10 cellular contexts compared by ENCODE assay signal in genomic region chr11:93717501-93717900, GRCh38. TPM values are rescaled to one million over a fixed set of nuclear protein-coding genes. Genes with fewer than 3 reads are reported as not detected.
DNase-seq lines count a peak whose midpoint lies in the region; ATAC-seq, FAIRE-seq and TF ChIP-seq lines count a peak whose summit lies in the region.
"Had no signal": no experiment of that assay in that cellular context is flagged by ENCODE, and none has a peak within 500 bp of the region (broad histone marks: within the 10 kb centered on the region; RNA-seq: fewer than 3 reads in every experiment).

No MANE protein-coding gene starts in this region.

- TF ChIP-seq CTCF in activated CD8-positive, alpha-beta T cell treated with anti-CD3 and anti-CD28 coated beads for 36 hours (IDR thresholded peaks at IDR 0.05), result no peak
- TF ChIP-seq CTCF in endothelial cell (IDR thresholded peaks at IDR 0.05; ENCODE audit: unreplicated experiment), result no peak

- no peak for DNase-seq in stimulated activated naive CD8-positive, alpha-beta T cell treated with anti-CD3 and anti-CD28 coated beads, Interleukin-15, Interleukin-2, amounts not matched to agents 100 U/mL and 50 U/mL, for 24 hours
- no peak for DNase-seq in activated CD8-positive, alpha-beta T cell treated with anti-CD3 and anti-CD28 coated beads for 36 hours
- DNase-seq in endothelial cell (ENCODE audit: low spot score), result no peak
- no peak for DNase-seq in CD1c-positive myeloid dendritic cell (ENCODE audit: extremely low spot score)
- no peak for DNase-seq in GM12891 (ENCODE audit: insufficient read length, low spot score)
- DNase-seq: foreskin keratinocyte, NCI-H146 had no signal

- intact Hi-C loops in activated CD8-positive, alpha-beta T cell treated with anti-CD3 and anti-CD28 coated beads for 36 hours (cut with micrococcal nuclease), result no loop called here

- POLR2A ChIA-PET in activated CD8-positive, alpha-beta T cell treated with anti-CD3 and anti-CD28 coated beads for 36 hours (lab: Charles Lee), result interaction anchor here (1.4 to 9.3 kb wide), 3 partner anchors 8 to 23 kb away, joined by 4 to 51 read pairs (median 6); no protein-coding TSS in a partner anchor

- CTCF ChIA-PET in activated CD8-positive, alpha-beta T cell treated with anti-CD3 and anti-CD28 coated beads for 36 hours (lab: Charles Lee), result interaction anchor here (0.7 kb wide), 1 partner anchor 10 kb away, joined by 3 read pairs; no protein-coding TSS in a partner anchor

- H3K27me3 Mint-ChIP-seq in stimulated activated naive CD8-positive, alpha-beta T cell treated with anti-CD3 and anti-CD28 coated beads, Interleukin-15, Interleukin-2, amounts not matched to agents 100 ng/mL and 50 ng/mL, for 24 hours, result no peaks in the 10 kb centered on the region
- H3K27me3 Mint-ChIP-seq in activated CD8-positive, alpha-beta T cell treated with anti-CD3 and anti-CD28 coated beads for 36 hours, result no peaks in the 10 kb centered on the region
- peaks cover 12% of the 10 kb centered on the region for H3K27me3 Mint-ChIP-seq in endothelial cell (ENCODE audit: unreplicated experiment)

- FAIRE-seq in GM12891 (lab: Jason Lieb, UNC), result no peak

- TF ChIP-seq POLR2A in GM12891 (IDR thresholded peaks at IDR 0.05; ENCODE audit: low read depth, low read length), result no peak

- H3K4me1 Mint-ChIP-seq in stimulated activated naive CD8-positive, alpha-beta T cell treated with anti-CD3 and anti-CD28 coated beads, Interleukin-15, Interleukin-2, amounts not matched to agents 100 ng/mL and 50 ng/mL, for 24 hours (ENCODE audit: low read depth), result peaks cover 26% of the 10 kb centered on the region
- peaks cover 16% of the 10 kb centered on the region for H3K4me1 Mint-ChIP-seq in activated CD8-positive, alpha-beta T cell treated with anti-CD3 and anti-CD28 coated beads for 36 hours (ENCODE audit: low read depth)
- peaks cover 34% of the 10 kb centered on the region for H3K4me1 Mint-ChIP-seq in endothelial cell (ENCODE audit: unreplicated experiment)

- no peak for ATAC-seq in stimulated activated naive CD8-positive, alpha-beta T cell treated with anti-CD3 and anti-CD28 coated beads, Interleukin-15, Interleukin-2, amounts not matched to agents 100 U/mL and 50 U/mL, for 24 hours
- no peak for ATAC-seq in activated CD8-positive, alpha-beta T cell treated with anti-CD3 and anti-CD28 coated beads for 36 hours
- no peak for ATAC-seq in GM21515 (IDR thresholded peaks at IDR 0.05; ENCODE audit: unreplicated experiment)
- ATAC-seq in GM21390 (IDR thresholded peaks at IDR 0.05; ENCODE audit: unreplicated experiment), result no peak
- ATAC-seq: foreskin keratinocyte had no signal

- H3K27ac Mint-ChIP-seq in stimulated activated naive CD8-positive, alpha-beta T cell treated with anti-CD3 and anti-CD28 coated beads, Interleukin-15, Interleukin-2, amounts not matched to agents 100 ng/mL and 50 ng/mL, for 24 hours, result peak overlapping the region; percentile 39
- peak overlapping the region; percentile 41 for H3K27ac Mint-ChIP-seq in activated CD8-positive, alpha-beta T cell treated with anti-CD3 and anti-CD28 coated beads for 36 hours
- peak overlapping the region; percentile 95 for H3K27ac Mint-ChIP-seq in endothelial cell (ENCODE audit: unreplicated experiment)

- H3K9me3 Mint-ChIP-seq in stimulated activated naive CD8-positive, alpha-beta T cell treated with anti-CD3 and anti-CD28 coated beads, Interleukin-15, Interleukin-2, amounts not matched to agents 100 ng/mL and 50 ng/mL, for 24 hours, result no peaks in the 10 kb centered on the region
- H3K9me3 Mint-ChIP-seq in activated CD8-positive, alpha-beta T cell treated with anti-CD3 and anti-CD28 coated beads for 36 hours, result no peaks in the 10 kb centered on the region
- H3K9me3 Mint-ChIP-seq in endothelial cell (ENCODE audit: unreplicated experiment), result no peaks in the 10 kb centered on the region

- no peak overlapping the region for H3K4me3 Mint-ChIP-seq in stimulated activated naive CD8-positive, alpha-beta T cell treated with anti-CD3 and anti-CD28 coated beads, Interleukin-15, Interleukin-2, amounts not matched to agents 100 ng/mL and 50 ng/mL, for 24 hours
- no peak overlapping the region for H3K4me3 Mint-ChIP-seq in activated CD8-positive, alpha-beta T cell treated with anti-CD3 and anti-CD28 coated beads for 36 hours
- H3K4me3 Mint-ChIP-seq in endothelial cell (ENCODE audit: unreplicated experiment), result peak overlapping the region; percentile 79

- peaks cover 84% of the 10 kb centered on the region for H3K36me3 Mint-ChIP-seq in stimulated activated naive CD8-positive, alpha-beta T cell treated with anti-CD3 and anti-CD28 coated beads, Interleukin-15, Interleukin-2, amounts not matched to agents 100 ng/mL and 50 ng/mL, for 24 hours (ENCODE audit: low read depth)
- H3K36me3 Mint-ChIP-seq in activated CD8-positive, alpha-beta T cell treated with anti-CD3 and anti-CD28 coated beads for 36 hours (ENCODE audit: low read depth), result peaks cover 64% of the 10 kb centered on the region
- H3K36me3 Mint-ChIP-seq in endothelial cell (ENCODE audit: low read depth, unreplicated experiment), result peaks cover 41% of the 10 kb centered on the region

TF ChIP-seq in GM12891, 5 proteins besides CTCF, POLR2A, EP300 and RAD21:
- no peak for TF ChIP-seq POLR2AphosphoS5 (IDR thresholded peaks at IDR 0.05; ENCODE audit: low read depth, low read length)
- TF ChIP-seq SPI1 (IDR thresholded peaks at IDR 0.05; ENCODE audit: low read depth, low read length), result no peak
- TF ChIP-seq POU2F2 (IDR thresholded peaks at IDR 0.05; ENCODE audit: low read depth, low read length), result no peak
- no peak for TF ChIP-seq TAF1 (IDR thresholded peaks at IDR 0.05; ENCODE audit: low read depth, low read length)
- no peak for TF ChIP-seq PAX5 (IDR thresholded peaks at IDR 0.05; ENCODE audit: insufficient read depth, low read length, severe bottlenecking)

RNA-seq across cellular contexts. Expression of gene TAF1D, which starts 23.8 kb away (rescaled TPM):
- 100 to 1,000 TPM; 334 to 344 TPM for total RNA-seq in activated CD8-positive, alpha-beta T cell treated with anti-CD3 and anti-CD28 coated beads for 36 hours
- 131 TPM for total RNA-seq in endothelial cell (ENCODE audit: unreplicated experiment)
- polyA plus RNA-seq in GM12891 (2012; ENCODE audit: low read depth, missing spikeins), result 108 TPM

RNA-seq across cellular contexts. Expression of gene C11orf54, which starts 24.0 kb away (rescaled TPM):
- 10 to 100 TPM; 17.0 to 18.9 TPM for total RNA-seq in activated CD8-positive, alpha-beta T cell treated with anti-CD3 and anti-CD28 coated beads for 36 hours
- total RNA-seq in endothelial cell (ENCODE audit: unreplicated experiment), result 23.1 TPM
- 14.0 TPM for polyA plus RNA-seq in GM12891 (2012; ENCODE audit: low read depth, missing spikeins)

RNA-seq across cellular contexts. Expression of gene CEP295, which starts 56.0 kb away (rescaled TPM):
- 10 to 100 TPM; 25.4 to 26.5 TPM for total RNA-seq in activated CD8-positive, alpha-beta T cell treated with anti-CD3 and anti-CD28 coated beads for 36 hours
- total RNA-seq in endothelial cell (ENCODE audit: unreplicated experiment), result 14.8 TPM
- 7.2 TPM for polyA plus RNA-seq in GM12891 (2012; ENCODE audit: low read depth, missing spikeins)

Comparison
In these comparisons a context has a peak if more than half of its experiments do, and no peak if none do; other contexts are left out.
1. H3K27ac Mint-ChIP-seq: peak in every context shown above with its lines; median percentile 95 in endothelial cell; 41 in activated CD8-positive, alpha-beta T cell treated with anti-CD3 and anti-CD28 coated beads for 36 hours; 39 in stimulated activated naive CD8-positive, alpha-beta T cell treated with anti-CD3 and anti-CD28 coated beads, Interleukin-15, Interleukin-2, amounts not matched to agents 100 ng/mL and 50 ng/mL, for 24 hours.